13 cellular contexts compared by ENCODE assay signal in genomic region chr12:66072566-66072965, GRCh38. TPM values are rescaled to one million over a fixed set of nuclear protein-coding genes. Genes with fewer than 3 reads are reported as not detected.
DNase-seq lines count a peak whose midpoint lies in the region; ATAC-seq and TF ChIP-seq lines count a peak whose summit lies in the region.
"Had no signal": no experiment of that assay in that cellular context is flagged by ENCODE, and none has a peak within 500 bp of the region (broad histone marks: within the 10 kb centered on the region; RNA-seq: fewer than 3 reads in every experiment).

No MANE protein-coding gene starts in this region.

- H3K4me2 ChIP-seq in mammary epithelial cell (ENCODE audit: insufficient read depth, low read depth, low read length), result no peak overlapping the region

- TF ChIP-seq POLR2A in lower leg skin (IDR thresholded peaks at IDR 0.05), result no peak

- CTCF ChIA-PET in mammary epithelial cell (lab: Charles Lee; ENCODE audit: low non-redundant PET), result no interaction called here

- ATAC-seq in GM19035 (IDR thresholded peaks at IDR 0.05; ENCODE audit: unreplicated experiment), result peak; percentile 56
- ATAC-seq in HG02571 (IDR thresholded peaks at IDR 0.05; ENCODE audit: unreplicated experiment), result peak; percentile 42
- ATAC-seq in HG03159 (IDR thresholded peaks at IDR 0.05; ENCODE audit: unreplicated experiment), result peak; percentile 44
- ATAC-seq: effector memory CD8-positive, alpha-beta T cell; gastroesophageal sphincter; naive thymus-derived CD8-positive, alpha-beta T cell; Panc1 had no signal

- no peaks in the 10 kb centered on the region for H3K36me3 ChIP-seq in mammary epithelial cell (ENCODE audit: insufficient read depth, low read length)
- H3K36me3 ChIP-seq: gastroesophageal sphincter, thoracic aorta had no signal

- DNase-seq in SW 1271 (lab: John Stamatoyannopoulos, UW), result no peak
- DNase-seq in kidney tubule cell (ENCODE audit: low spot score), result no peak
- no peak for DNase-seq in mammary epithelial cell
- DNase-seq in lower leg skin (ENCODE audit: low spot score in 2 of 2), result no peak
- DNase-seq: activated CD4-positive, alpha-beta T cell treated with anti-CD3 and anti-CD28 coated beads, Interleukin-2, amount 50 U/mL, for 48 hours; effector memory CD8-positive, alpha-beta T cell; naive thymus-derived CD8-positive, alpha-beta T cell had no signal

- H3K27me3 ChIP-seq in mammary epithelial cell (ENCODE audit: insufficient read depth, low read length), result no peaks in the 10 kb centered on the region
- H3K27me3 ChIP-seq: gastroesophageal sphincter had no signal

- H3K4me3 ChIP-seq in mammary epithelial cell (replicated peaks in 1 of 3; ENCODE audit: insufficient read depth in 1 of 3, low read depth in 2 of 3, low read length in 3 of 3) (no peak overlapping the region), lower leg skin (ENCODE audit: low read depth, poor library complexity, severe bottlenecking) (no peak overlapping the region)
- H3K4me3 ChIP-seq: gastroesophageal sphincter, thoracic aorta had no signal

- in situ Hi-C loops in mammary epithelial cell (cut with MboI; ENCODE audit: low sequenced_read_pairs in 2 of 2), result no loop called here

- no peak for TF ChIP-seq CTCF in mammary epithelial cell (conservative IDR thresholded peaks at IDR 0.05 in 1 of 2, IDR thresholded peaks at IDR 0.05 in 1 of 2; ENCODE audit: extremely low read depth in 1 of 2, insufficient read depth in 1 of 2, low read depth in 1 of 2, low read length in 2 of 2)
- no peak for TF ChIP-seq CTCF in lower leg skin (IDR thresholded peaks at IDR 0.05)

- no peak overlapping the region for H3K9ac ChIP-seq in mammary epithelial cell (ENCODE audit: insufficient read depth, low read length)

- H3K9me3 ChIP-seq in mammary epithelial cell (replicated peaks; ENCODE audit: insufficient read depth, low read length), result no peaks in the 10 kb centered on the region
- H3K9me3 ChIP-seq: gastroesophageal sphincter, thoracic aorta had no signal

- no peak overlapping the region for H2AFZ ChIP-seq in mammary epithelial cell (ENCODE audit: low read depth, low read length)

- dilution Hi-C loops in mammary epithelial cell (cut with HindIII; ENCODE audit: low sequenced_read_pairs), result no loop called here

- no peaks in the 10 kb centered on the region for H3K4me1 ChIP-seq in mammary epithelial cell (ENCODE audit: insufficient read depth, low read length)
- H3K4me1 ChIP-seq: gastroesophageal sphincter had no signal

- no peaks in the 10 kb centered on the region for H3K79me2 ChIP-seq in mammary epithelial cell (ENCODE audit: insufficient read depth, low read length)

- WGBS in mammary epithelial cell (ENCODE audit: low coverage, missing lambda C conversion rate), result 93% methylated on average over 7 of the region's 7 CpGs
- 83 to 86% methylated on average over 7 of the region's 7 CpGs for WGBS in lower leg skin, 2 donors

- no peaks in the 10 kb centered on the region for H4K20me1 ChIP-seq in mammary epithelial cell (ENCODE audit: insufficient read depth, low read length)

- H3K27ac ChIP-seq in mammary epithelial cell (ENCODE audit: insufficient read depth, low read depth, low read length), result no peak overlapping the region
- H3K27ac ChIP-seq: gastroesophageal sphincter, thoracic aorta had no signal

- BruUV-seq in mammary epithelial cell (replicated peaks; lab: Mats Ljungman, UMichigan), result no TSS peak

- intact Hi-C loops in mammary epithelial cell (cut with micrococcal nuclease), result no loop called here
- intact Hi-C loops in lower leg skin (cut with DNase I; ENCODE audit: low total_unique reads), result no loop called here

RNA-seq across cellular contexts. Expression of gene LLPH, which starts 58.0 kb away (rescaled TPM):
- 10 to 100 TPM in 1 of 2 donors, 1 to 10 TPM in 1; 3.0 to 35.0 TPM for total RNA-seq in mammary epithelial cell
- 10.6 TPM for polyA plus RNA-seq in mammary epithelial cell
- not detected for polyA minus RNA-seq in mammary epithelial cell
- total RNA-seq in lower leg skin, result 1 to 10 TPM; 1.3 to 6.0 (median 4.6) TPM
